In genomic region chr1:229922249-229922648, GRCh38 we compare ENCODE assay signal across 37 cellular contexts.
"Had no signal": no experiment of that assay in that cellular context is flagged by ENCODE, and none has a peak within 500 bp of the region (broad histone marks: within the 10 kb centered on the region; RNA-seq: fewer than 3 reads in every experiment).

No MANE protein-coding gene starts in this region.

- H3K27ac ChIP-seq: adrenal gland, ascending aorta, body of pancreas, brain microvascular endothelial cell, breast epithelium, cardiac muscle cell had no signal

- ATAC-seq: activated naive CD4-positive, alpha-beta T cell treated with anti-CD3 and anti-CD28 coated beads, Interleukin-2, amount 50 U/mL, for 72 hours; activated naive CD8-positive, alpha-beta T cell treated with anti-CD3 and anti-CD28 coated beads, Interleukin-2, amount 50 U/mL, for 24 hours; activated T-cell treated with anti-CD3 and anti-CD28 coated beads, Interleukin-2, amount 50 U/mL, for 4 hours; activated T-cell treated with anti-CD3 and anti-CD28 coated beads, Interleukin-2, amount 50 U/mL, for 72 hours; activated T-helper 17 cell treated with anti-CD3 and anti-CD28 coated beads, Interleukin-2, amount 50 U/mL, for 72 hours; body of pancreas had no signal

- H3K4me1 ChIP-seq: adrenal gland, ascending aorta, body of pancreas, breast epithelium had no signal

- H3K36me3 ChIP-seq: adrenal gland, ascending aorta, brain microvascular endothelial cell, breast epithelium, cardiac muscle cell had no signal

- H3K9me3 ChIP-seq: adrenal gland, ascending aorta, body of pancreas, breast epithelium had no signal

- H3K36me3 Mint-ChIP-seq: activated naive CD4-positive, alpha-beta T cell treated with anti-CD3 and anti-CD28 coated beads, Interleukin-2, amount 10 ng/mL, durations not matched to agents 7 days and 5 days; activated naive CD4-positive, alpha-beta T cell treated with anti-CD3 and anti-CD28 coated beads, Interleukin-2, amount 50 U/mL, for 24 hours; activated naive CD4-positive, alpha-beta T cell treated with anti-CD3 and anti-CD28 coated beads, Interleukin-2, amount 50 U/mL, for 72 hours; activated naive CD8-positive, alpha-beta T cell; activated naive CD8-positive, alpha-beta T cell treated with anti-CD3 and anti-CD28 coated beads for 36 hours; activated naive CD8-positive, alpha-beta T cell treated with anti-CD3 and anti-CD28 coated beads, Interleukin-2, amount 10 ng/mL, durations not matched to agents 7 days and 5 days; brain had no signal

- H3K4me3 Mint-ChIP-seq: activated naive CD4-positive, alpha-beta T cell treated with anti-CD3 and anti-CD28 coated beads for 36 hours; activated naive CD4-positive, alpha-beta T cell treated with anti-CD3 and anti-CD28 coated beads, Interleukin-2, amount 10 ng/mL, durations not matched to agents 7 days and 5 days; activated naive CD4-positive, alpha-beta T cell treated with anti-CD3 and anti-CD28 coated beads, Interleukin-2, amount 50 U/mL, for 24 hours; activated naive CD8-positive, alpha-beta T cell; activated naive CD8-positive, alpha-beta T cell treated with anti-CD3 and anti-CD28 coated beads for 36 hours; activated naive CD8-positive, alpha-beta T cell treated with anti-CD3 and anti-CD28 coated beads, Interleukin-2, amount 10 ng/mL, durations not matched to agents 7 days and 5 days; activated naive CD8-positive, alpha-beta T cell treated with anti-CD3 and anti-CD28 coated beads, Interleukin-2, amount 50 U/mL, for 24 hours; activated T-cell treated with anti-CD3 and anti-CD28 coated beads, Interleukin-2, amount 50 U/mL, for 24 hours; activated T-cell treated with anti-CD3 and anti-CD28 coated beads, Interleukin-2, amount 50 U/mL, for 4 hours; activated T-cell treated with anti-CD3 and anti-CD28 coated beads, Interleukin-2, amount 50 U/mL, for 72 hours; activated T-helper 1 cell treated with anti-CD3 and anti-CD28 coated beads, Interleukin-12 subunit alpha, Interleukin-12 subunit beta, Interleukin-2, Interleukin-4 antibody, amounts not matched to agents 30 ng/mL and 10 ng/mL and 1 ng/mL, durations not matched to agents 14 hours and 24 hours and 36 hours; activated T-helper 17 cell treated with anti-CD3 and anti-CD28 coated beads, Interleukin-2, amount 50 U/mL, for 72 hours; brain; central memory CD8-positive, alpha-beta T cell had no signal

- H3K4me3 ChIP-seq: adrenal gland, ascending aorta, body of pancreas, breast epithelium, cardiac muscle cell had no signal

- H3K9me3 Mint-ChIP-seq: activated naive CD4-positive, alpha-beta T cell treated with anti-CD3 and anti-CD28 coated beads for 36 hours; activated naive CD4-positive, alpha-beta T cell treated with anti-CD3 and anti-CD28 coated beads, Interleukin-2, amount 10 ng/mL, durations not matched to agents 7 days and 5 days; activated naive CD4-positive, alpha-beta T cell treated with anti-CD3 and anti-CD28 coated beads, Interleukin-2, amount 50 U/mL, for 24 hours; activated naive CD4-positive, alpha-beta T cell treated with anti-CD3 and anti-CD28 coated beads, Interleukin-2, amount 50 U/mL, for 72 hours; activated naive CD8-positive, alpha-beta T cell treated with anti-CD3 and anti-CD28 coated beads for 36 hours; activated naive CD8-positive, alpha-beta T cell treated with anti-CD3 and anti-CD28 coated beads, Interleukin-2, amount 10 ng/mL, durations not matched to agents 7 days and 5 days; activated naive CD8-positive, alpha-beta T cell treated with anti-CD3 and anti-CD28 coated beads, Interleukin-2, amount 50 U/mL, for 24 hours; activated T-cell treated with anti-CD3 and anti-CD28 coated beads, Interleukin-2, amount 50 U/mL, for 24 hours; activated T-cell treated with anti-CD3 and anti-CD28 coated beads, Interleukin-2, amount 50 U/mL, for 4 hours; activated T-cell treated with anti-CD3 and anti-CD28 coated beads, Interleukin-2, amount 50 U/mL, for 72 hours; activated T-helper 1 cell treated with anti-CD3 and anti-CD28 coated beads, Interleukin-12 subunit alpha, Interleukin-12 subunit beta, Interleukin-2, Interleukin-4 antibody, amounts not matched to agents 30 ng/mL and 10 ng/mL and 1 ng/mL, durations not matched to agents 14 hours and 24 hours and 36 hours; activated T-helper 17 cell treated with anti-CD3 and anti-CD28 coated beads, Interleukin-2, amount 50 U/mL, for 72 hours; activated T-helper 2 cell treated with anti-CD3 and anti-CD28 coated beads, Interferon-gamma antibody, Interleukin-2, Interleukin-4, amounts not matched to agents 10 μg/mL and 5 μg/mL and 100 μg/mL, durations not matched to agents 14 hours and 24 hours and 36 hours; brain; central memory CD8-positive, alpha-beta T cell had no signal

- H3K27me3 ChIP-seq: adrenal gland, ascending aorta, body of pancreas, brain microvascular endothelial cell, breast epithelium, cardiac muscle cell had no signal

- H3K4me1 Mint-ChIP-seq: activated naive CD4-positive, alpha-beta T cell treated with anti-CD3 and anti-CD28 coated beads, Interleukin-2, amount 10 ng/mL, durations not matched to agents 7 days and 5 days; activated naive CD4-positive, alpha-beta T cell treated with anti-CD3 and anti-CD28 coated beads, Interleukin-2, amount 50 U/mL, for 24 hours; activated naive CD8-positive, alpha-beta T cell treated with anti-CD3 and anti-CD28 coated beads for 36 hours; activated naive CD8-positive, alpha-beta T cell treated with anti-CD3 and anti-CD28 coated beads, Interleukin-2, amount 10 ng/mL, durations not matched to agents 7 days and 5 days; activated naive CD8-positive, alpha-beta T cell treated with anti-CD3 and anti-CD28 coated beads, Interleukin-2, amount 50 U/mL, for 24 hours; activated T-helper 17 cell treated with anti-CD3 and anti-CD28 coated beads, Interleukin-2, amount 50 U/mL, for 72 hours; central memory CD8-positive, alpha-beta T cell had no signal

- H3K27ac Mint-ChIP-seq: activated naive CD4-positive, alpha-beta T cell treated with anti-CD3 and anti-CD28 coated beads for 36 hours; activated naive CD4-positive, alpha-beta T cell treated with anti-CD3 and anti-CD28 coated beads, Interleukin-2, amount 10 ng/mL, durations not matched to agents 7 days and 5 days; activated naive CD4-positive, alpha-beta T cell treated with anti-CD3 and anti-CD28 coated beads, Interleukin-2, amount 50 U/mL, for 24 hours; activated naive CD4-positive, alpha-beta T cell treated with anti-CD3 and anti-CD28 coated beads, Interleukin-2, amount 50 U/mL, for 72 hours; activated naive CD8-positive, alpha-beta T cell; activated naive CD8-positive, alpha-beta T cell treated with anti-CD3 and anti-CD28 coated beads for 36 hours; activated naive CD8-positive, alpha-beta T cell treated with anti-CD3 and anti-CD28 coated beads, Interleukin-2, amount 10 ng/mL, durations not matched to agents 7 days and 5 days; activated naive CD8-positive, alpha-beta T cell treated with anti-CD3 and anti-CD28 coated beads, Interleukin-2, amount 50 U/mL, for 24 hours; activated T-cell treated with anti-CD3 and anti-CD28 coated beads, Interleukin-2, amount 50 U/mL, for 24 hours; activated T-cell treated with anti-CD3 and anti-CD28 coated beads, Interleukin-2, amount 50 U/mL, for 72 hours; activated T-helper 1 cell treated with anti-CD3 and anti-CD28 coated beads, Interleukin-12 subunit alpha, Interleukin-12 subunit beta, Interleukin-2, Interleukin-4 antibody, amounts not matched to agents 30 ng/mL and 10 ng/mL and 1 ng/mL, durations not matched to agents 14 hours and 24 hours and 36 hours; activated T-helper 17 cell treated with anti-CD3 and anti-CD28 coated beads, Interleukin-2, amount 50 U/mL, for 72 hours; activated T-helper 2 cell treated with anti-CD3 and anti-CD28 coated beads, Interferon-gamma antibody, Interleukin-2, Interleukin-4, amounts not matched to agents 10 μg/mL and 5 μg/mL and 100 μg/mL, durations not matched to agents 14 hours and 24 hours and 36 hours; brain had no signal

- DNase-seq: activated effector memory CD4-positive, alpha-beta T cell treated with anti-CD3 and anti-CD28 coated beads, Interleukin-2, amount 50 U/mL, for 16 hours; activated effector memory CD4-positive, alpha-beta T cell treated with Interleukin-2 at 50 U/mL for 16 hours; activated gamma-delta T cell; activated gamma-delta T cell treated with Interleukin-2 at 50 U/mL for 16 hours; activated naive CD4-positive, alpha-beta T cell; activated naive CD4-positive, alpha-beta T cell treated with anti-CD3 and anti-CD28 coated beads for 36 hours; activated naive CD4-positive, alpha-beta T cell treated with anti-CD3 and anti-CD28 coated beads, Interleukin-2, amount 10 ng/mL, durations not matched to agents 7 days and 5 days; activated naive CD4-positive, alpha-beta T cell treated with anti-CD3 and anti-CD28 coated beads, Interleukin-2, amount 50 U/mL, for 16 hours; activated naive CD4-positive, alpha-beta T cell treated with Interleukin-2 at 50 U/mL for 16 hours; activated naive CD8-positive, alpha-beta T cell treated with anti-CD3 and anti-CD28 coated beads for 36 hours; activated naive CD8-positive, alpha-beta T cell treated with anti-CD3 and anti-CD28 coated beads, Interleukin-2, amount 10 ng/mL, durations not matched to agents 7 days and 5 days; activated naive CD8-positive, alpha-beta T cell treated with anti-CD3 and anti-CD28 coated beads, Interleukin-2, amount 50 U/mL, for 24 hours; activated T-cell treated with anti-CD3 and anti-CD28 coated beads, Interleukin-2, amount 50 U/mL, for 24 hours; activated T-cell treated with anti-CD3 and anti-CD28 coated beads, Interleukin-2, amount 50 U/mL, for 4 hours; activated T-cell treated with anti-CD3 and anti-CD28 coated beads, Interleukin-2, amount 50 U/mL, for 48 hours; activated T-cell treated with anti-CD3 and anti-CD28 coated beads, Interleukin-2, amount 50 U/mL, for 72 hours; adrenal gland; amniotic stem cell; amygdala; anterior cingulate cortex; aorta; body of pancreas; brain microvascular endothelial cell; caudate nucleus; central memory CD4-positive, alpha-beta T cell; cerebellar nuclear complex had no signal

- H3K27me3 Mint-ChIP-seq: activated naive CD4-positive, alpha-beta T cell treated with anti-CD3 and anti-CD28 coated beads, Interleukin-2, amount 50 U/mL, for 24 hours; activated naive CD8-positive, alpha-beta T cell; brain had no signal
